16 cellular contexts compared by ENCODE assay signal in genomic region chr12:94889512-94890210, GRCh38.
A peak's percentile ranks its signal among the peaks of the same experiment; 100 is the strongest.
DNase-seq lines count a peak whose midpoint lies in the region; ATAC-seq and TF ChIP-seq lines count a peak whose summit lies in the region.
"Had no signal": no experiment of that assay in that cellular context is flagged by ENCODE, and none has a peak within 500 bp of the region (broad histone marks: within the 10 kb centered on the region; RNA-seq: fewer than 3 reads in every experiment).

No MANE protein-coding gene starts in this region.

- H3K27ac Mint-ChIP-seq in H9, result no peak overlapping the region; a peak in 1 of 7 replicates
- H3K27ac Mint-ChIP-seq: CD14-positive monocyte had no signal

- WGBS in H9 (ENCODE audit: extremely low coverage, insufficient read length, low lambda C conversion rate), result no CpG with 5 or more reads among the region's 4 CpGs
- WGBS in hepatocyte (ENCODE audit: low lambda C conversion rate, missing lambda C conversion rate), result 49% methylated on average over 4 of the region's 4 CpGs

- no peak overlapping the region for H4K5ac ChIP-seq in H9 (ENCODE audit: insufficient read length, low read depth, low read length)

- no peaks in the 10 kb centered on the region for H3K36me3 Mint-ChIP-seq in H9 (ENCODE audit: insufficient read depth in 1 of 3, low read depth in 3 of 3)
- H3K36me3 Mint-ChIP-seq: CD14-positive monocyte had no signal

- no peak overlapping the region for H2BK15ac ChIP-seq in H9 (ENCODE audit: low read depth, low read length)

- no peak overlapping the region for H3K18ac ChIP-seq in H9 (ENCODE audit: insufficient read length, low read depth, low read length)

- H3K79me2 ChIP-seq in H9 (ENCODE audit: insufficient read depth, low read length) (no peaks in the 10 kb centered on the region), hepatocyte (no peaks in the 10 kb centered on the region)

- H3K4me1 Mint-ChIP-seq in H9, result no peaks in the 10 kb centered on the region
- H3K4me1 Mint-ChIP-seq: CD14-positive monocyte had no signal

- no peaks in the 10 kb centered on the region for H3K79me1 ChIP-seq in H9 (ENCODE audit: insufficient read depth, low read depth, low read length, poor library complexity, severe bottlenecking)

- no peak overlapping the region for H3K23ac ChIP-seq in H9 (ENCODE audit: insufficient read length, low read depth, low read length)

- no peak overlapping the region for H2BK20ac ChIP-seq in H9 (ENCODE audit: low read depth, low read length, poor library complexity, severe bottlenecking)

- H2BK120ac ChIP-seq in H9 (ENCODE audit: low read depth, low read length, poor library complexity, severe bottlenecking), result no peak overlapping the region

- H3K4ac ChIP-seq in H9 (ENCODE audit: low read depth, low read length), result no peak overlapping the region

- H3K4me2 ChIP-seq in H9 (ENCODE audit: insufficient read depth, insufficient read length, low read length) (no peak overlapping the region), hepatocyte (no peak overlapping the region)

- H3K23me2 ChIP-seq in H9 (ENCODE audit: insufficient read length, low read depth, low read length, poor library complexity, severe bottlenecking), result no peaks in the 10 kb centered on the region

- no peak overlapping the region for H2BK5ac ChIP-seq in H9 (ENCODE audit: insufficient read length, low read length)

- no peak overlapping the region for H3K27ac ChIP-seq in H9 (ENCODE audit: insufficient read length, low read depth, low read length)
- H3K27ac ChIP-seq in hepatocyte, result no peak overlapping the region
- H3K27ac ChIP-seq: SJSA1 had no signal

- no peak for TF ChIP-seq CTCF in H9 (conservative IDR thresholded peaks at IDR 0.05)
- no peak for TF ChIP-seq CTCF in LNCaP clone FGC (IDR thresholded peaks at IDR 0.05; ENCODE audit: control insufficient read depth, extremely low read depth, insufficient read depth)
- no peak for TF ChIP-seq CTCF in hepatocyte (IDR thresholded peaks at IDR 0.05; ENCODE audit: poor library complexity)

- no peaks in the 10 kb centered on the region for H3K27me3 ChIP-seq in H9 (ENCODE audit: insufficient read depth, low read length)
- H3K27me3 ChIP-seq in hepatocyte, result no peaks in the 10 kb centered on the region

- H3K9ac ChIP-seq in H9 (ENCODE audit: extremely low read depth, insufficient read length, low read length), result no peak overlapping the region

- no peak overlapping the region for H3K56ac ChIP-seq in H9 (ENCODE audit: insufficient read length, low read depth, low read length)

- H3K4me3 ChIP-seq in LNCaP clone FGC (ENCODE audit: low read depth, low read length) (no peak overlapping the region), hepatocyte (no peak overlapping the region)
- H3K4me3 ChIP-seq: SJSA1 had no signal

- H3K4me3 Mint-ChIP-seq in H9, result no peak overlapping the region
- H3K4me3 Mint-ChIP-seq: CD14-positive monocyte had no signal

- no peak for ATAC-seq in HG03280 (IDR thresholded peaks at IDR 0.05; ENCODE audit: unreplicated experiment)
- ATAC-seq: PC-3 had no signal

- H2AFZ ChIP-seq in H9 (ENCODE audit: low read length) (no peak overlapping the region), hepatocyte (no peak overlapping the region)

- H3K9me3 ChIP-seq in H9 (ENCODE audit: control insufficient read depth, low read depth, low read length) (no peaks in the 10 kb centered on the region), hepatocyte (ENCODE audit: low read depth) (no peaks in the 10 kb centered on the region)
- H3K9me3 ChIP-seq: SJSA1 had no signal

- no peak for DNase-seq in H9
- DNase-seq in LNCaP clone FGC (ENCODE audit: low read depth), result peak; percentile 93
- peak; percentile 10 for DNase-seq in NCI-H82 treated with DMSO at 0.1 percent for 48 hours (lab: John Stamatoyannopoulos, UW; ENCODE audit: unreplicated experiment)
- DNase-seq in hepatocyte (ENCODE audit: low spot score), result peak; percentile 12
- no peak for DNase-seq in NOMO-1 treated with dmso at 0.1 percent for 144 hours (lab: John Stamatoyannopoulos, UW; ENCODE audit: unreplicated experiment)
- no peak for DNase-seq in activated naive CD4-positive, alpha-beta T cell treated with Interleukin-2 at 50 U/mL for 16 hours
- DNase-seq: AML-193, GDM1, NCI-H1105, NCI-H2081 treated with DMSO at 0.1 percent for 48 hours, NCI-H345, NCI-H524 treated with DMSO at 0.1 percent for 48 hours, PC-3 had no signal

- H3K14ac ChIP-seq in H9 (ENCODE audit: insufficient read depth, low read length), result no peak overlapping the region

- no peak overlapping the region for H3T11ph ChIP-seq in H9 (ENCODE audit: low read length)

- no peaks in the 10 kb centered on the region for H3K9me3 Mint-ChIP-seq in H9

- H2BK12ac ChIP-seq in H9 (ENCODE audit: insufficient read length, low read depth, low read length), result no peak overlapping the region

- H4K20me1 ChIP-seq in H9 (ENCODE audit: control insufficient read depth, insufficient read depth, insufficient read length) (no peaks in the 10 kb centered on the region), hepatocyte (ENCODE audit: insufficient read depth, poor library complexity, severe bottlenecking) (no peaks in the 10 kb centered on the region)

- H4K91ac ChIP-seq in H9 (ENCODE audit: insufficient read length, low read depth, low read length), result no peak overlapping the region

- H2AK5ac ChIP-seq in H9 (ENCODE audit: insufficient read length, low read length), result no peak overlapping the region

- H3K4me1 ChIP-seq in H9 (ENCODE audit: insufficient read depth, low read length) (no peaks in the 10 kb centered on the region), hepatocyte (ENCODE audit: insufficient read depth) (no peaks in the 10 kb centered on the region)
- H3K4me1 ChIP-seq: SJSA1 had no signal

- H4K8ac ChIP-seq in H9 (replicated peaks; ENCODE audit: insufficient read length, low read depth, low read length), result peak overlapping the region; percentile 43

- H3K36me3 ChIP-seq in hepatocyte (replicated peaks; ENCODE audit: insufficient read depth, low read depth), result no peaks in the 10 kb centered on the region
- H3K36me3 ChIP-seq: SJSA1 had no signal

- H3K9me2 ChIP-seq in hepatocyte (replicated peaks; ENCODE audit: insufficient read depth), result no peaks in the 10 kb centered on the region

- peaks cover 2% of the 10 kb centered on the region; the same call in 1 of the 2 replicates for H3K27me3 Mint-ChIP-seq in H9 (ENCODE audit: low read depth)

Comparison
In these comparisons a context has a peak if more than half of its experiments do, and no peak if none do; other contexts are left out.
1. DNase-seq: peak in LNCaP clone FGC (single experiment), NCI-H82 treated with DMSO at 0.1 percent for 48 hours (single experiment) and hepatocyte (single experiment); none in H9 (single experiment), NOMO-1 treated with dmso at 0.1 percent for 144 hours (single experiment) and activated naive CD4-positive, alpha-beta T cell treated with Interleukin-2 at 50 U/mL for 16 hours (single experiment).